In the genomic region with DNA sequence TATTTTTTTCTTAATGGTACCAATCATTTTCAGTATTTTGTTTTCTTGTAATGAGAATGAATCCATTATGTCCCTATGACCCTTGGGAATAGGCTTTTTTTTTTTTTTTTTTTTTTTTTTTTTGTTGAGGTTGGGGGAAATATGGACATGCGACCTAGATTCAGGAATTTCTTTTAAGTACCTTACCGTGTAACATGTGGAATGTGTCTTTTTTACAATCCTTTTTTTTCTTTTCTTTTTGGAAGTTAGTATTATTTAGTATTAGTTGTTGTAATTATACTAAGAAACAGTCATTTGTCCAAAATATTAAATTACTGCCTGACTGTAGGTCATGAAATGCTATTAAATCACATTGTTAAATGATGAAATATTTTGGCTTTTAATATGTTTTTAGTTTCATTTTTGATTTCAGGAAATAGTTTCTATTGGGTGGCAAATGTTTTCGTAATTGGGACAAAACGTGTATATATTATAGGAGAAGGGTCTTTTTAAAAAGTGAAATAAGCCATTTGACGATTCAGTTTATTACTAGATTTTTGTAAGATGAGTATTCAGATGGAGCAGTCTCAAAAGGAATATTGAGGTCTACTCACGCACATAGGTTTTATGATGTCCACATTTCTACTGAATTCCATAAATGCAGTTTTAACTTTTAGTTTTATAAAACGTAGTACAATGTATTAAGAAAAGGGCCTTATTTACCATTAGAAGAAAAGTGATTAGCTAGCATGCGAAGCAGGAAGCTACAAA, we compare ENCODE assay signal across 8 cellular contexts. TPM values are rescaled to one million over a fixed set of nuclear protein-coding genes. Genes with fewer than 3 reads are reported as not detected.
DNase-seq lines count a peak whose midpoint lies in the region; ATAC-seq, FAIRE-seq and TF ChIP-seq lines count a peak whose summit lies in the region.

No MANE protein-coding gene starts in this region.

- H3K27me3 ChIP-seq in HUES48 (ENCODE audit: control insufficient read depth, insufficient read depth, low read length) (no peaks in the 10 kb centered on the region), K562 (ENCODE audit: control insufficient read depth in 2 of 2, insufficient read depth in 2 of 2, low read length in 2 of 2) (no peaks in the 10 kb centered on the region), mucosa of rectum (ENCODE audit: control insufficient read depth in 2 of 2, insufficient read depth in 2 of 2, low read length in 2 of 2) (no peaks in the 10 kb centered on the region)

- ATAC-seq in K562 (no peak), omental fat pad (ENCODE audit: low FRiP score) (no peak), HG03108 (IDR thresholded peaks at IDR 0.05; ENCODE audit: unreplicated experiment) (no peak)

- no peak overlapping the region for H3K9ac ChIP-seq in HUES48 (ENCODE audit: low read depth, low read length)
- H3K9ac ChIP-seq in K562 (ENCODE audit: insufficient read depth in 1 of 2, low read depth in 2 of 2, low read length in 2 of 2), result peak overlapping the region in 1 of 2 experiments; percentile 95; a peak in 3 of 4 replicates
- peak overlapping the region; percentile 56 to 63 for H3K9ac ChIP-seq in mucosa of rectum (ENCODE audit: low read depth in 1 of 2, low read length in 2 of 2)

- intact Hi-C loops in K562 (cut with micrococcal nuclease), result loop anchor here (5.0 kb wide), 2 partner anchors 70 to 100 kb away; no protein-coding TSS in a partner anchor

- H2AFZ ChIP-seq in K562 (ENCODE audit: low read depth, low read length), result no peak overlapping the region

- H3K9me1 ChIP-seq in K562 (ENCODE audit: control insufficient read depth, insufficient read depth, low read length), result no peaks in the 10 kb centered on the region

- peak overlapping the region; percentile 66 for H3K4me2 ChIP-seq in K562 (ENCODE audit: insufficient read depth, low read length)

- 1% methylated on average over 8 of the region's 8 CpGs for WGBS in K562 (ENCODE audit: insufficient coverage, low coverage, missing lambda C conversion rate)

- H3K9me3 ChIP-seq in HUES48 (ENCODE audit: control insufficient read depth, insufficient read depth, low read length) (no peaks in the 10 kb centered on the region), K562 (replicated peaks; ENCODE audit: control insufficient read depth, insufficient read depth, low read depth, low read length) (no peaks in the 10 kb centered on the region), mucosa of rectum (ENCODE audit: control insufficient read depth in 2 of 2, low read length in 2 of 2) (no peaks in the 10 kb centered on the region)

- TF ChIP-seq RAD21 in K562 (CRISPR knock-in tag; conservative IDR thresholded peaks at IDR 0.05 in 1 of 2, IDR thresholded peaks at IDR 0.05 in 1 of 2), result no peak

- no peak for TF ChIP-seq EP300 in K562 (IDR thresholded peaks at IDR 0.05; ENCODE audit: low read length)

- POLR2A ChIA-PET in K562 (lab: Yijun Ruan, JAX), result interaction anchor here (0.6 to 1.4 kb wide), 4 partner anchors 9 to 45 kb away, joined by 3 to 4 read pairs (median 4); no protein-coding TSS in a partner anchor

- in situ Hi-C loops in K562 (cut with MboI), result no loop called here

- no peaks in the 10 kb centered on the region for H4K20me1 ChIP-seq in K562 (replicated peaks; ENCODE audit: control insufficient read depth, insufficient read depth, low read length)

- TF ChIP-seq POLR2A in K562 (conservative IDR thresholded peaks at IDR 0.05), result no peak

- H3K79me2 ChIP-seq in K562 (ENCODE audit: control insufficient read depth, insufficient read depth, low read length), result peaks cover 95% of the 10 kb centered on the region

- peaks cover 54% of the 10 kb centered on the region for H3K4me1 ChIP-seq in HUES48 (ENCODE audit: control insufficient read depth, insufficient read depth, low read length)
- peaks cover 7 to 12% of the 10 kb centered on the region in 2 experiments; a peak in 3 of 5 replicates for H3K4me1 ChIP-seq in K562 (replicated peaks in 1 of 2; ENCODE audit: control insufficient read depth in 2 of 2, insufficient read depth in 2 of 2, low read length in 2 of 2)
- H3K4me1 ChIP-seq in mucosa of rectum (ENCODE audit: control insufficient read depth in 2 of 2, insufficient read depth in 2 of 2, low read length in 2 of 2), result peaks cover 13 to 20% of the 10 kb centered on the region in 2 donors

- FAIRE-seq in K562 (lab: Jason Lieb, UNC), result no peak

- CTCF ChIA-PET in K562 (lab: Yijun Ruan, JAX; ENCODE audit: low intra/inter-chr PET ratio), result no interaction called here

- H3K27ac ChIP-seq in HUES48 (ENCODE audit: low read depth, low read length), result peak overlapping the region; percentile 27
- peak overlapping the region; percentile 52; the same call in 2 of the 3 replicates for H3K27ac ChIP-seq in K562 (ENCODE audit: extremely low read depth, low read depth, low read length)
- H3K27ac ChIP-seq in mucosa of rectum (ENCODE audit: low read depth in 2 of 2, low read length in 2 of 2), result peak overlapping the region; percentile 52 to 98

- peaks cover 11% of the 10 kb centered on the region for H3K36me3 ChIP-seq in HUES48 (ENCODE audit: control insufficient read depth, insufficient read depth, low read length)
- peaks cover 15% of the 10 kb centered on the region; the same call in 1 of the 3 replicates for H3K36me3 ChIP-seq in K562 (ENCODE audit: control insufficient read depth, insufficient read depth, low read length)
- peaks cover 0 to 3% of the 10 kb centered on the region in 2 donors for H3K36me3 ChIP-seq in mucosa of rectum (ENCODE audit: control insufficient read depth in 2 of 2, insufficient read depth in 2 of 2, low read length in 2 of 2)

- DNase-seq in AG10803 (ENCODE audit: low read depth), result no peak
- DNase-seq in K562 (ENCODE audit: extremely low read depth in 1 of 4, low spot score in 3 of 4), result no peak
- no peak for DNase-seq in amygdala (lab: John Stamatoyannopoulos, UW)
- DNase-seq in omental fat pad (ENCODE audit: low spot score), result no peak
- no peak for DNase-seq in NCI-H82 treated with DMSO at 0.1 percent for 48 hours (lab: John Stamatoyannopoulos, UW; ENCODE audit: unreplicated experiment)

- TF ChIP-seq CTCF in AG10803 (conservative IDR thresholded peaks at IDR 0.05; ENCODE audit: low read length) (no peak), K562 (IDR thresholded peaks at IDR 0.05 in 2 of 3, conservative IDR thresholded peaks at IDR 0.05 in 1 of 3; ENCODE audit: insufficient read depth in 2 of 3, low read depth in 1 of 3, low read length in 3 of 3) (no peak), omental fat pad (IDR thresholded peaks at IDR 0.05) (no peak)

- BruUV-seq in K562 (replicated peaks; lab: Mats Ljungman, UMichigan), result no TSS peak

- H3K4me3 ChIP-seq in AG10803 (ENCODE audit: low read length) (peak overlapping the region; percentile 87), HUES48 (ENCODE audit: low read depth, low read length) (peak overlapping the region; percentile 75), K562 (peak overlapping the region; percentile 75), mucosa of rectum (ENCODE audit: low read length in 2 of 2) (peak overlapping the region; percentile 62 to 95)

TF ChIP-seq in K562, 482 proteins besides CTCF, POLR2A, EP300 and RAD21 (continues in another document):
- TF ChIP-seq TBP (optimal IDR thresholded peaks at IDR 0.05; ENCODE audit: low read depth, low read length), result no peak
- TF ChIP-seq, protein P1, sequence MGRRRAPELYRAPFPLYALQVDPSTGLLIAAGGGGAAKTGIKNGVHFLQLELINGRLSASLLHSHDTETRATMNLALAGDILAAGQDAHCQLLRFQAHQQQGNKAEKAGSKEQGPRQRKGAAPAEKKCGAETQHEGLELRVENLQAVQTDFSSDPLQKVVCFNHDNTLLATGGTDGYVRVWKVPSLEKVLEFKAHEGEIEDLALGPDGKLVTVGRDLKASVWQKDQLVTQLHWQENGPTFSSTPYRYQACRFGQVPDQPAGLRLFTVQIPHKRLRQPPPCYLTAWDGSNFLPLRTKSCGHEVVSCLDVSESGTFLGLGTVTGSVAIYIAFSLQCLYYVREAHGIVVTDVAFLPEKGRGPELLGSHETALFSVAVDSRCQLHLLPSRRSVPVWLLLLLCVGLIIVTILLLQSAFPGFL (CRISPR knock-in tag; IDR thresholded peaks at IDR 0.05), result no peak
- TF ChIP-seq, protein P2, sequence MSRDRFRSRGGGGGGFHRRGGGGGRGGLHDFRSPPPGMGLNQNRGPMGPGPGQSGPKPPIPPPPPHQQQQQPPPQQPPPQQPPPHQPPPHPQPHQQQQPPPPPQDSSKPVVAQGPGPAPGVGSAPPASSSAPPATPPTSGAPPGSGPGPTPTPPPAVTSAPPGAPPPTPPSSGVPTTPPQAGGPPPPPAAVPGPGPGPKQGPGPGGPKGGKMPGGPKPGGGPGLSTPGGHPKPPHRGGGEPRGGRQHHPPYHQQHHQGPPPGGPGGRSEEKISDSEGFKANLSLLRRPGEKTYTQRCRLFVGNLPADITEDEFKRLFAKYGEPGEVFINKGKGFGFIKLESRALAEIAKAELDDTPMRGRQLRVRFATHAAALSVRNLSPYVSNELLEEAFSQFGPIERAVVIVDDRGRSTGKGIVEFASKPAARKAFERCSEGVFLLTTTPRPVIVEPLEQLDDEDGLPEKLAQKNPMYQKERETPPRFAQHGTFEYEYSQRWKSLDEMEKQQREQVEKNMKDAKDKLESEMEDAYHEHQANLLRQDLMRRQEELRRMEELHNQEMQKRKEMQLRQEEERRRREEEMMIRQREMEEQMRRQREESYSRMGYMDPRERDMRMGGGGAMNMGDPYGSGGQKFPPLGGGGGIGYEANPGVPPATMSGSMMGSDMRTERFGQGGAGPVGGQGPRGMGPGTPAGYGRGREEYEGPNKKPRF (IDR thresholded peaks at IDR 0.05; ENCODE audit: low read depth, low read length), result no peak

RNA-seq across cellular contexts. Expression of a gene that starts 4.9 kb away (rescaled TPM):
- total RNA-seq in K562 (2011; cell fraction: chromatin; rRNA removed; ENCODE audit: low replicate concordance), result 166 and 348 TPM in 2 replicates
- total RNA-seq in K562 (2011; cell fraction: nucleolus; rRNA removed), result 89.6 and 106 TPM in 2 replicates
- 226 and 418 TPM in 2 replicates for total RNA-seq in K562 (2011; cell fraction: nucleoplasm; rRNA removed)
- 19.3 and 21.3 TPM in 2 replicates for total RNA-seq in K562 (2014; rRNA removed)
- 32.9 and 37.6 TPM in 2 replicates for total RNA-seq in K562 (2014; rRNA removed; fragmentation: Illumina TruSeq; extraction: Trizol)
- 33.7 and 34.3 TPM in 2 replicates for total RNA-seq in K562 (2015; rRNA removed; fragmentation: Illumina TruSeq; extraction: Trizol)
- 48.6 and 50.5 TPM in 2 replicates for total RNA-seq in K562 (2021)
- 20.5 and 20.7 TPM in 2 replicates for polyA plus RNA-seq in K562 (2011; rRNA removed)
- polyA plus RNA-seq in K562 (2011; cell fraction: cytosol; rRNA removed), result 16.9 and 20.5 TPM in 2 replicates
- 46.8 and 68.6 TPM in 2 replicates for polyA plus RNA-seq in K562 (2011; cell fraction: nucleus; rRNA removed)
- polyA plus RNA-seq in K562 (2012), result 25.9 and 27.1 TPM in 2 replicates
- polyA plus RNA-seq in K562 (2014; fragmentation: Illumina TruSeq; extraction: Trizol), result 26.2 and 30.1 TPM in 2 replicates
- polyA plus RNA-seq in K562 (2014; fragmentation: Nextera tagmentation; extraction: Ambion mirVana), result 10 to 100 TPM; 12.5 to 25.8 TPM
- 21.8 and 22.3 TPM in 2 replicates for polyA plus RNA-seq in K562 (2014; rRNA removed)
- polyA minus RNA-seq in K562 (2011; rRNA and poly(A)+ RNA removed), result 81.8 and 86.3 TPM in 2 replicates
- polyA minus RNA-seq in K562 (2011; cell fraction: cytosol; rRNA and poly(A)+ RNA removed), result 64.9 and 82.5 TPM in 2 replicates
- polyA minus RNA-seq in K562 (2011; cell fraction: nucleus; rRNA and poly(A)+ RNA removed), result 157 and 175 TPM in 2 replicates
- 100 to 1,000 TPM in 1 of 4 donors, 10 to 100 TPM in 3; 70.5 to 135 (median 78.2) TPM for total RNA-seq in omental fat pad
